Comparison of ENCODE assay signal across 16 cellular contexts in the genomic region with DNA sequence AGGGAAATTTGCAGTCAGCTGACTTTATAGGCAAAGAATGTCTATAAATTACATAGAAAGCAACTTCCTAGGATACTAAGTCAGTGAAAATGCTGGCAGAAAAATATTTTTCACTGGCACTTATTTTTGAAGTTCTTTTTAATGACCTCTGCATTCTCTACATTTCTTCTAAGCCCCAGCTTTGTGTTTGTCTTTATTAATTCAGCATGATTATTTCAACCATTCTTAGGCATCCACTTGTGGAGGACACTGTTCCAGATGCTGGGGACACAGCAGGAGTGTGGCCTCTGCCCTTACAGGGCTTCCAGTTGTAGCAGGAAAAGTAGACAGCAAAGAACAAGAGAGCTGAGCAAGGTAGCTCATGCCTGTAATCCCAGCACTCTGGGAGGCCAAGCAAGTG. TPM values are rescaled to one million over a fixed set of nuclear protein-coding genes. Genes with fewer than 3 reads are reported as not detected.
"Had no signal": no experiment of that assay in that cellular context is flagged by ENCODE, and none has a peak within 500 bp of the region (broad histone marks: within the 10 kb centered on the region; RNA-seq: fewer than 3 reads in every experiment).

No MANE protein-coding gene starts in this region.

- H3K9me3 ChIP-seq: ascending aorta, breast epithelium, esophagus squamous epithelium, upper lobe of right lung had no signal

- H3K4me2 ChIP-seq: smooth muscle cell had no signal

- H3K36me3 ChIP-seq: breast epithelium, upper lobe of right lung, WERI-Rb-1 had no signal

- H3K4me1 ChIP-seq: ascending aorta, upper lobe of right lung had no signal

- H3K27ac ChIP-seq: ascending aorta, breast epithelium, esophagus squamous epithelium, upper lobe of right lung, WERI-Rb-1 had no signal

- H3K4me3 ChIP-seq: ascending aorta, breast epithelium, esophagus squamous epithelium, smooth muscle cell, upper lobe of right lung had no signal

- H3K27me3 ChIP-seq: ascending aorta, breast epithelium, esophagus squamous epithelium, upper lobe of right lung had no signal

- DNase-seq: activated CD4-positive, alpha-beta T cell treated with anti-CD3 and anti-CD28 coated beads, Interleukin-2, amount 50 U/mL, for 4 hours; activated effector memory CD4-positive, alpha-beta T cell treated with anti-CD3 and anti-CD28 coated beads, Interleukin-2, amount 50 U/mL, for 16 hours; activated naive CD4-positive, alpha-beta T cell treated with anti-CD3 and anti-CD28 coated beads, Interleukin-2, amount 50 U/mL, for 16 hours; activated T-cell treated with anti-CD3 and anti-CD28 coated beads, Interleukin-2, amount 50 U/mL, for 72 hours; cerebellar nuclear complex; effector memory CD4-positive, alpha-beta T cell; esophagus squamous epithelium; naive thymus-derived CD8-positive, alpha-beta T cell; stimulated activated CD4-positive, alpha-beta T cell treated with anti-CD3 and anti-CD28 coated beads, Interleukin-4, amount 100 ng/mL, for 24 hours; stimulated activated naive CD4-positive, alpha-beta T cell; upper lobe of right lung; WERI-Rb-1 had no signal

RNA-seq across cellular contexts. Expression of gene ALDH1A3, which starts 54.5 kb away (rescaled TPM):
- total RNA-seq: activated CD8-positive, alpha-beta memory T cell treated with anti-CD3 and anti-CD28 coated beads for 36 hours; naive thymus-derived CD8-positive, alpha-beta T cell had no signal
